9 cellular contexts compared by ENCODE assay signal in genomic region chr9:89448381-89448780, GRCh38. TPM values are rescaled to one million over a fixed set of nuclear protein-coding genes. Genes with fewer than 3 reads are reported as not detected.
DNase-seq lines count a peak whose midpoint lies in the region; ATAC-seq and TF ChIP-seq lines count a peak whose summit lies in the region.
"Had no signal": no experiment of that assay in that cellular context is flagged by ENCODE, and none has a peak within 500 bp of the region (broad histone marks: within the 10 kb centered on the region; RNA-seq: fewer than 3 reads in every experiment).

No MANE protein-coding gene starts in this region.

- H3K4me1 ChIP-seq in A673 (ENCODE audit: insufficient read depth, low read length, poor library complexity, severe bottlenecking): no peaks in the 10 kb centered on the region

- H3K9me3 ChIP-seq in T-helper 17 cell (ENCODE audit: control insufficient read depth, low read length, poor library complexity, severe bottlenecking) (no peaks in the 10 kb centered on the region), A673 (ENCODE audit: low read depth, low read length, poor library complexity, severe bottlenecking) (no peaks in the 10 kb centered on the region)

- H3K27ac Mint-ChIP-seq in T-helper 17 cell: peak overlapping the region; percentile 96

- ATAC-seq in GM18498 (IDR thresholded peaks at IDR 0.05; ENCODE audit: unreplicated experiment) (peak; percentile 41), T-helper 17 cell (peak; percentile 13), GM21447 (IDR thresholded peaks at IDR 0.05; ENCODE audit: unreplicated experiment) (no peak)

- no peaks in the 10 kb centered on the region for H3K27me3 ChIP-seq in A673 (replicated peaks; ENCODE audit: insufficient read depth, low read depth, low read length, poor library complexity)

- H3K36me3 Mint-ChIP-seq in T-helper 17 cell (ENCODE audit: low read depth): peaks cover 13% of the 10 kb centered on the region

- TF ChIP-seq CTCF in A673 (conservative IDR thresholded peaks at IDR 0.05; ENCODE audit: low read depth, low read length): no peak

- H3K4me3 Mint-ChIP-seq in T-helper 17 cell: peak overlapping the region; percentile 52

- H3K27ac ChIP-seq in caudate nucleus (ENCODE audit: low read depth, low read length) (peak overlapping the region; percentile 92), A673 (ENCODE audit: low read depth, low read length, poor library complexity, severe bottlenecking) (no peak overlapping the region)

- CTCF ChIA-PET in A673 (lab: Charles Lee): no interaction called here

- no peaks in the 10 kb centered on the region for H3K36me3 ChIP-seq in A673 (ENCODE audit: insufficient read depth, low read length, poor library complexity, severe bottlenecking)

- H3K27me3 Mint-ChIP-seq in T-helper 17 cell: no peaks in the 10 kb centered on the region

- BruUV-seq in A673 (replicated peaks; lab: Mats Ljungman, UMichigan): no TSS peak

- POLR2A ChIA-PET in A673 (lab: Charles Lee; ENCODE audit: low non-redundant PET): no interaction called here

- H3K4me1 Mint-ChIP-seq in T-helper 17 cell: peaks cover 72% of the 10 kb centered on the region

- DNase-seq in T-helper 17 cell (no peak), caudate nucleus (lab: John Stamatoyannopoulos, UW) (peak in 58 of 61 donors; percentile 37 to 96 (median 83)), EL (no peak), A673 (ENCODE audit: low spot score) (no peak), NCI-H1048 (lab: John Stamatoyannopoulos, UW) (no peak)
- peak; percentile 60 for DNase-seq in stimulated activated CD4-positive, alpha-beta T cell treated with anti-CD3 and anti-CD28 coated beads, Interleukin-1b, Interleukin-23, amount 100 ng/mL, for 48 hours
- DNase-seq: NCI-H2081 treated with DMSO at 0.1 percent for 48 hours had no signal

- intact Hi-C loops in A673 (cut with micrococcal nuclease; ENCODE audit: unreplicated experiment): loop anchor here (10.0 kb wide), 1 partner anchor 96 kb away; no protein-coding TSS in a partner anchor

- H3K4me3 ChIP-seq in A673 (ENCODE audit: low read depth, low read length, poor library complexity, severe bottlenecking): no peak overlapping the region

RNA-seq across cellular contexts. Expression of gene SEMA4D, which starts 49.5 kb away (rescaled TPM):
- total RNA-seq in T-helper 17 cell (100 to 1,000 TPM; 250 to 312 TPM), A673 (2021) (14.2 and 16.7 TPM in 2 replicates)

Comparison
In these comparisons a context has a peak if more than half of its experiments do, and no peak if none do; other contexts are left out.
1. DNase-seq: peak in caudate nucleus (58 of 61) and stimulated activated CD4-positive, alpha-beta T cell treated with anti-CD3 and anti-CD28 coated beads, Interleukin-1b, Interleukin-23, amount 100 ng/mL, for 48 hours (single experiment); none in T-helper 17 cell (0 of 3), EL (single experiment), A673 (single experiment) and NCI-H1048 (single experiment).
2. RNA of gene SEMA4D, which starts 49.5 kb away (total RNA-seq): 250 to 312 TPM in T-helper 17 cell; 14.2 to 16.7 TPM in A673; every median in the first group is over 10 times any median in the second.